20 cellular contexts compared by ENCODE assay signal in the genomic region with DNA sequence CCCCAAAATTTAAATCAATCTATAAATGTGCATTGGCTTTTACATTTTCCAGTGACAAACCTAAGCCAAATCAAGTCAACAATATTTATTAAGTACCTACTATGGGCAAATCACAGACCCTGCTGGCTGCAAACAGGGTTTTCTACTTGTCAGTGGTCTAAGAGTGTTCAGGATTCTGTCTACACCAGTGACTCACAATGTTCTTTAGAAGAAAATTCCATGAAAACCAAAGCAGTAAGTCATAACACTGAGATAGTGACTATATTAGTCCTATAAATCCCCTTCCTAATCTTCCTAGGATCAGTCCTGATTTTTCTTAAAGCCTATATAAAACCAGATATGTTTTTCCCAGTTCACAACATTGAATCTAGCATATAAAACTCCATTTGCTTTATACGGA.
A peak's percentile ranks its signal among the peaks of the same experiment; 100 is the strongest.
DNase-seq lines count a peak whose midpoint lies in the region; ATAC-seq, FAIRE-seq and TF ChIP-seq lines count a peak whose summit lies in the region.
"Had no signal": no experiment of that assay in that cellular context is flagged by ENCODE, and none has a peak within 500 bp of the region (broad histone marks: within the 10 kb centered on the region; RNA-seq: fewer than 3 reads in every experiment).

No MANE protein-coding gene starts in this region.

- DNase-seq in mammary epithelial cell, result peak; percentile 43
- no peak for DNase-seq in breast epithelium (ENCODE audit: low spot score in 2 of 2)
- DNase-seq in amniotic epithelial cell (ENCODE audit: low read depth), result peak; percentile 91
- DNase-seq in fibroblast of the conjunctiva (ENCODE audit: low read depth), result peak; percentile 18
- DNase-seq in inferior parietal cortex (ENCODE audit: extremely low spot score), result no peak
- no peak for DNase-seq in kidney
- no peak for DNase-seq in activated CD4-positive, alpha-beta T cell treated with anti-CD3 and anti-CD28 coated beads, Interleukin-2, amount 50 U/mL, for 1 hour
- no peak for DNase-seq in T-cell
- DNase-seq: 8988T; activated naive CD4-positive, alpha-beta T cell treated with anti-CD3 and anti-CD28 coated beads for 36 hours; glutamatergic neuron; midbrain; NCI-H82; stimulated activated CD4-positive, alpha-beta T cell treated with anti-CD3 and anti-CD28 coated beads, Interleukin-4, amount 100 ng/mL, for 4 hours; T-helper 17 cell had no signal

- H3K4me2 ChIP-seq in mammary epithelial cell (ENCODE audit: insufficient read depth, low read depth, low read length), result no peak overlapping the region

- no peak overlapping the region for H3K27ac Mint-ChIP-seq in T-cell
- H3K27ac Mint-ChIP-seq: activated naive CD4-positive, alpha-beta T cell treated with anti-CD3 and anti-CD28 coated beads for 36 hours; T-helper 17 cell had no signal

- H3K9ac ChIP-seq in mammary epithelial cell (ENCODE audit: insufficient read depth, low read length) (no peak overlapping the region), kidney (ENCODE audit: low read length in 2 of 2) (no peak overlapping the region)

- in situ Hi-C loops in mammary epithelial cell (cut with MboI; ENCODE audit: low sequenced_read_pairs in 2 of 2), result no loop called here

- peaks cover 12% of the 10 kb centered on the region for H3K36me3 Mint-ChIP-seq in T-cell

- H4K20me1 ChIP-seq in mammary epithelial cell (ENCODE audit: insufficient read depth, low read length), result no peaks in the 10 kb centered on the region

- H3K27me3 Mint-ChIP-seq in T-cell, result no peaks in the 10 kb centered on the region
- H3K27me3 Mint-ChIP-seq: central memory CD8-positive, alpha-beta T cell; IgD-negative memory B cell; T-helper 17 cell had no signal

- POLR2A ChIA-PET in T-cell (lab: Charles Lee), result interaction anchor here in 1 of 2 donors (0.5 to 0.7 kb wide), 4 partner anchors 46 to 1337 kb away, joined by 3 to 4 read pairs (median 3); no protein-coding TSS in a partner anchor

- no peak for TF ChIP-seq POLR2A in breast epithelium (IDR thresholded peaks at IDR 0.05)

- no peak overlapping the region for H2AFZ ChIP-seq in mammary epithelial cell (ENCODE audit: low read depth, low read length)

- dilution Hi-C loops in mammary epithelial cell (cut with HindIII; ENCODE audit: low sequenced_read_pairs), result no loop called here

- WGBS in mammary epithelial cell (ENCODE audit: low coverage, missing lambda C conversion rate), result 0% methylated on average over 1 of the region's 1 CpG

- CTCF ChIA-PET in mammary epithelial cell (lab: Charles Lee; ENCODE audit: low non-redundant PET) (no interaction called here), T-cell (lab: Charles Lee) (no interaction called here)

- H3K36me3 ChIP-seq in mammary epithelial cell (ENCODE audit: insufficient read depth, low read length) (no peaks in the 10 kb centered on the region), breast epithelium (no peaks in the 10 kb centered on the region), kidney (ENCODE audit: control insufficient read depth in 1 of 2, insufficient read depth in 2 of 2, low read length in 2 of 2) (no peaks in the 10 kb centered on the region)
- H3K36me3 ChIP-seq: neutrophil, thoracic aorta had no signal

- intact Hi-C loops in mammary epithelial cell (cut with micrococcal nuclease) (no loop called here), breast epithelium (cut with DNase I; ENCODE audit: low total_unique reads) (no loop called here), kidney (cut with DNase I) (no loop called here)

- H3K9me3 Mint-ChIP-seq in T-cell, result no peaks in the 10 kb centered on the region
- H3K9me3 Mint-ChIP-seq: activated naive CD4-positive, alpha-beta T cell treated with anti-CD3 and anti-CD28 coated beads for 36 hours; central memory CD8-positive, alpha-beta T cell; IgD-negative memory B cell had no signal

- no peak for ATAC-seq in T-cell (replicated peaks in 1 of 4)
- ATAC-seq: T-helper 17 cell had no signal

- peaks cover 11% of the 10 kb centered on the region for H3K4me1 ChIP-seq in mammary epithelial cell (ENCODE audit: insufficient read depth, low read length)
- H3K4me1 ChIP-seq in breast epithelium, result no peaks in the 10 kb centered on the region
- peaks cover 0 to 2% of the 10 kb centered on the region in 2 donors for H3K4me1 ChIP-seq in kidney (ENCODE audit: control insufficient read depth in 1 of 2, insufficient read depth in 1 of 2, low read depth in 1 of 2, low read length in 2 of 2)

- BruUV-seq in mammary epithelial cell (replicated peaks; lab: Mats Ljungman, UMichigan), result no TSS peak

- H3K4me3 ChIP-seq in mammary epithelial cell (replicated peaks in 1 of 3; ENCODE audit: insufficient read depth in 1 of 3, low read depth in 2 of 3, low read length in 3 of 3), result no peak overlapping the region
- H3K4me3 ChIP-seq in breast epithelium, result no peak overlapping the region
- no peak overlapping the region for H3K4me3 ChIP-seq in kidney (ENCODE audit: low read length in 2 of 2)
- H3K4me3 ChIP-seq: thoracic aorta had no signal

- H3K27ac ChIP-seq in mammary epithelial cell (ENCODE audit: insufficient read depth, low read depth, low read length) (no peak overlapping the region), breast epithelium (no peak overlapping the region), kidney (ENCODE audit: low read depth in 2 of 2, low read length in 2 of 2) (no peak overlapping the region)
- H3K27ac ChIP-seq: neutrophil, thoracic aorta had no signal

- H3K4me1 Mint-ChIP-seq in T-cell, result peaks cover 46 to 60% (median 55%) of the 10 kb centered on the region in 3 donors

- H3K27me3 ChIP-seq in mammary epithelial cell (ENCODE audit: insufficient read depth, low read length), result no peaks in the 10 kb centered on the region
- H3K27me3 ChIP-seq in breast epithelium, result no peaks in the 10 kb centered on the region
- H3K27me3 ChIP-seq: neutrophil had no signal

- TF ChIP-seq CTCF in mammary epithelial cell (conservative IDR thresholded peaks at IDR 0.05 in 1 of 2, IDR thresholded peaks at IDR 0.05 in 1 of 2; ENCODE audit: extremely low read depth in 1 of 2, insufficient read depth in 1 of 2, low read depth in 1 of 2, low read length in 2 of 2), result no peak
- no peak for TF ChIP-seq CTCF in breast epithelium (IDR thresholded peaks at IDR 0.05)
- TF ChIP-seq CTCF in kidney (IDR thresholded peaks at IDR 0.05; ENCODE audit: borderline replicate concordance, extremely low read depth, insufficient read depth), result no peak

- no peaks in the 10 kb centered on the region for H3K9me3 ChIP-seq in mammary epithelial cell (replicated peaks; ENCODE audit: insufficient read depth, low read length)
- H3K9me3 ChIP-seq in breast epithelium, result no peaks in the 10 kb centered on the region
- no peaks in the 10 kb centered on the region for H3K9me3 ChIP-seq in kidney (ENCODE audit: control insufficient read depth in 1 of 2, low read length in 2 of 2)
- H3K9me3 ChIP-seq: neutrophil, thoracic aorta had no signal

- no peak overlapping the region for H3K4me3 Mint-ChIP-seq in T-cell
- H3K4me3 Mint-ChIP-seq: activated naive CD4-positive, alpha-beta T cell treated with anti-CD3 and anti-CD28 coated beads for 36 hours; central memory CD8-positive, alpha-beta T cell; T-helper 17 cell had no signal

- no peak for FAIRE-seq in kidney (lab: Jason Lieb, UNC)
- FAIRE-seq: keratinocyte had no signal

- H3K79me2 ChIP-seq in mammary epithelial cell (ENCODE audit: insufficient read depth, low read length), result peaks cover 94% of the 10 kb centered on the region

Comparison
In these comparisons a context has a peak if more than half of its experiments do, and no peak if none do; other contexts are left out.
1. DNase-seq: peak in mammary epithelial cell (single experiment), amniotic epithelial cell (single experiment) and fibroblast of the conjunctiva (single experiment); none in breast epithelium (0 of 2), inferior parietal cortex (single experiment), kidney (single experiment), activated CD4-positive, alpha-beta T cell treated with anti-CD3 and anti-CD28 coated beads, Interleukin-2, amount 50 U/mL, for 1 hour (single experiment) and T-cell (0 of 34).